ENCODE assay signal across 8 cellular contexts in genomic region chr16:71883193-71883848, GRCh38. TPM values are rescaled to one million over a fixed set of nuclear protein-coding genes. Genes with fewer than 3 reads are reported as not detected.
A peak's percentile ranks its signal among the peaks of the same experiment; 100 is the strongest.
DNase-seq lines count a peak whose midpoint lies in the region; ATAC-seq and TF ChIP-seq lines count a peak whose summit lies in the region.

No MANE protein-coding gene starts in this region.

- no TSS peak for BruUV-seq in PC-9 (replicated peaks; lab: Mats Ljungman, UMichigan)

- TF ChIP-seq EP300 in ovary (IDR thresholded peaks at IDR 0.05) = no peak

- 1% methylated on average over 35 to 45 of the region's 45 CpGs for WGBS in ovary, 3 donors

- peak overlapping the region; percentile 39; the same call in 1 of the 2 replicates for H3K27ac ChIP-seq in PC-9
- H3K27ac ChIP-seq in ovary = peak overlapping the region; percentile 97 to 100
- peak overlapping the region; percentile 99 for H3K27ac ChIP-seq in vagina

- H3K79me2 ChIP-seq in PC-9 (ENCODE audit: low read depth) = no peaks in the 10 kb centered on the region

- POLR2A ChIA-PET in PC-9 (lab: Charles Lee; ENCODE audit: unreplicated experiment) = interaction anchor here (0.6 kb wide), 1 partner anchor 74 kb away, joined by 7 read pairs; no protein-coding TSS in a partner anchor

- H4K20me1 ChIP-seq in PC-9 (ENCODE audit: insufficient read depth) = no peaks in the 10 kb centered on the region

- ATAC-seq in GM18870 (IDR thresholded peaks at IDR 0.05; ENCODE audit: unreplicated experiment) (peak; percentile 27), HG02938 (IDR thresholded peaks at IDR 0.05; ENCODE audit: unreplicated experiment) (peak; percentile 27)

- H3K27me3 ChIP-seq in PC-9 (ENCODE audit: insufficient read depth, low read depth) (no peaks in the 10 kb centered on the region), ovary (no peaks in the 10 kb centered on the region), vagina (no peaks in the 10 kb centered on the region)

- H3K9me2 ChIP-seq in PC-9 (ENCODE audit: insufficient read depth) = no peaks in the 10 kb centered on the region

- peaks cover 19% of the 10 kb centered on the region for H3K4me1 ChIP-seq in PC-9 (replicated peaks; ENCODE audit: insufficient read depth)
- H3K4me1 ChIP-seq in ovary (ENCODE audit: insufficient read depth) = no peaks in the 10 kb centered on the region
- H3K4me1 ChIP-seq in vagina = peaks cover 27% of the 10 kb centered on the region

- TF ChIP-seq CTCF in PC-9 (conservative IDR thresholded peaks at IDR 0.05) = no peak
- TF ChIP-seq CTCF in ovary (IDR thresholded peaks at IDR 0.05) = no peak
- no peak for TF ChIP-seq CTCF in vagina (IDR thresholded peaks at IDR 0.05)

- H2AFZ ChIP-seq in PC-9 = peak overlapping the region; percentile 89

- no peaks in the 10 kb centered on the region for H3K36me3 ChIP-seq in PC-9 (ENCODE audit: low read depth)
- no peaks in the 10 kb centered on the region for H3K36me3 ChIP-seq in ovary
- H3K36me3 ChIP-seq in vagina = peaks cover 0 to 19% of the 10 kb centered on the region in 2 donors

- no peak for TF ChIP-seq POLR2A in ovary (IDR thresholded peaks at IDR 0.05)
- no peak for TF ChIP-seq POLR2A in vagina (IDR thresholded peaks at IDR 0.05)

- H3K9me3 ChIP-seq in PC-9 (ENCODE audit: insufficient read depth, low read depth) = no peaks in the 10 kb centered on the region
- H3K9me3 ChIP-seq in ovary = no peaks in the 10 kb centered on the region
- H3K9me3 ChIP-seq in vagina = no peaks in the 10 kb centered on the region

- H3K4me2 ChIP-seq in PC-9 = peak overlapping the region; percentile 92

- CTCF ChIA-PET in PC-9 (lab: Charles Lee) = interaction anchor here (0.6 to 0.7 kb wide), 4 partner anchors 99 to 513 kb away, joined by 3 to 5 read pairs (median 4); no protein-coding TSS in a partner anchor

- intact Hi-C loops in PC-9 (cut with micrococcal nuclease; ENCODE audit: unreplicated experiment) = loop anchor here (1.0 to 2.0 kb wide), 3 partner anchors 11 to 75 kb away; partner anchors contain the start of gene AP1G1
- intact Hi-C loops in ovary (cut with DNase I) = no loop called here
- intact Hi-C loops in vagina (cut with DNase I) = loop anchor here (10.0 kb wide), 1 partner anchor 159 kb away; the partner anchor contains the start of gene PHLPP2

- H3K4me3 ChIP-seq in PC-9 (peak overlapping the region; percentile 83), ovary (peak overlapping the region; percentile 90), vagina (peak overlapping the region; percentile 81 to 98)

- peaks cover 27% of the 10 kb centered on the region for H3F3A ChIP-seq in PC-9 (ENCODE audit: insufficient read depth, low read depth)

- DNase-seq in PC-9 (peak; percentile 48 to 49), activated gamma-delta T cell (lab: John Stamatoyannopoulos, UW) (peak; percentile 37), glomerular visceral epithelial cell (ENCODE audit: extremely low spot score) (peak; percentile 12), ovary (peak; percentile 48 to 71 (median 65)), vagina (ENCODE audit: extremely low spot score in 2 of 2) (no peak), NCI-H2029 (lab: John Stamatoyannopoulos, UW) (no peak)

RNA-seq across cellular contexts. Expression of gene ZNF821, which starts 0.7 kb away (rescaled TPM):
- total RNA-seq in PC-9 (2021) (5.9 TPM in 2 replicates), ovary (10 to 100 TPM in 5 of 7 donors, 1 to 10 TPM in 2; 7.6 to 14.1 (median 11.7) TPM), vagina (8.8 TPM)
- polyA plus RNA-seq in ovary = 10 to 100 TPM in 1 of 2 donors, 1 to 10 TPM in 1; 8.6 to 13.5 TPM

RNA-seq across cellular contexts. Expression of gene IST1, which starts 12.0 kb away (rescaled TPM):
- total RNA-seq in PC-9 (2021) = 177 and 204 TPM in 2 replicates
- total RNA-seq in ovary = 100 to 1,000 TPM; 140 to 200 (median 169) TPM
- 100 to 1,000 TPM; 119 to 324 TPM for polyA plus RNA-seq in ovary
- total RNA-seq in vagina = 159 TPM

RNA-seq across cellular contexts. Expression of gene ATXN1L, which starts 37.5 kb away (rescaled TPM):
- total RNA-seq in PC-9 (2021) (18.2 and 25.3 TPM in 2 replicates), ovary (10 to 100 TPM; 12.5 to 29.5 (median 26.0) TPM), vagina (15.0 TPM)
- polyA plus RNA-seq in ovary = 10 to 100 TPM; 12.6 to 26.6 TPM

Comparison
In these comparisons a context has a peak if more than half of its experiments do, and no peak if none do; other contexts are left out.
1. DNase-seq: peak in PC-9 (2 of 2), activated gamma-delta T cell (single experiment), glomerular visceral epithelial cell (single experiment) and ovary (5 of 5); none in vagina (0 of 2) and NCI-H2029 (single experiment).
2. H3K27ac ChIP-seq: peak in every context shown above with its lines; median percentile 99 in vagina; 98 in ovary; 39 in PC-9.
3. intact Hi-C loops: an anchor here in PC-9 (1.0 to 2.0 kb wide) and vagina (10.0 kb wide); none called in ovary.
4. Peak in every context shown above with its lines, with median percentiles within 50 percentile points of each other: H3K4me3 ChIP-seq.